ENCODE assay signal across 8 cellular contexts in the genomic region with DNA sequence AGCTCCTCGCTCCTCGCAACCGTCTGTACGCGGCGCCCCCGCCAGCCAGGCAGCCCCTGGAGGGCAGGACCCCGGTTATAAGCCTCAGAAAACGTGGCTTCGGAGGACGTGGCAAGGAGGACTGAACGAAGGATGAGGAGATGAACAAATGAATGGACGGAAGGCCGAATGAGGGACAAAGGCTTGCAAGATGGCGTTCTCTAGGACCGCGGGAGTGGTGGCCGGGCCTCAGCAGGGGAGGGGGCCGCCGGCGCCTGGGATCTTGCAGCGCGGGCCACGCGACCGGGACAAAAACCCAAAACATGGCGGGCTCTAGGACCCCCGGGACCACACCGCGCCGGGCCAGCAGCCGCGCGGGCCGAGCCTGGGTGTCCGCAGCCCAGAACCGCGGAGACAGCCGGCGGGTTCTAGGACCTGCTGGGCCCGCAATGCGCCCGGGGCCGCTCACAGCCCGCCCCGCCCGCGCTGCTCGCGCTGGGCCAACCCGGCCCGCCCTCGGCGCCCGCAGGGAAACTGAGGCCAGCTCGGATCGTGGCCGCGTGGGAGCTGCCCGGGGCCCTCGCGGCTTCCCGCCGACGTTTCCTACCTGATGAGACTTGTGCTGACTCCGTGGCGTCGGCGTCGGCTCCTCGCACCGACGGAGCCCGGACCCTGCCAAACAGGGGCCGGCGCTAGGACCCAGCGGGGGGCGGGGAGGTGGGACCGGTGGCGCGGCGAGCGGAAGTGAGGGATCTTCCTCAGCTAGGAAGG. TPM values are rescaled to one million over a fixed set of nuclear protein-coding genes. Genes with fewer than 3 reads are reported as not detected.
DNase-seq lines count a peak whose midpoint lies in the region; ATAC-seq and TF ChIP-seq lines count a peak whose summit lies in the region.

No MANE protein-coding gene starts in this region.

- H3K36me3 ChIP-seq in lung (ENCODE audit: control insufficient read depth in 2 of 2, insufficient read depth in 2 of 2, low read length in 2 of 2) = peaks cover 5 to 22% of the 10 kb centered on the region in 2 donors

- no peak for TF ChIP-seq CTCF in CD14-positive monocyte (IDR thresholded peaks at IDR 0.05)
- no peak for TF ChIP-seq CTCF in activated CD8-positive, alpha-beta T cell treated with anti-CD3 and anti-CD28 coated beads for 36 hours (IDR thresholded peaks at IDR 0.05)
- peak; percentile 6 for TF ChIP-seq CTCF in lung (IDR thresholded peaks at IDR 0.05; ENCODE audit: control extremely low read depth, extremely low read depth)

- peaks cover 8 to 10% of the 10 kb centered on the region in 2 donors for H3K4me1 ChIP-seq in lung (ENCODE audit: control insufficient read depth in 2 of 2, insufficient read depth in 2 of 2, low read length in 2 of 2)

- CTCF ChIA-PET in activated CD8-positive, alpha-beta T cell treated with anti-CD3 and anti-CD28 coated beads for 36 hours (lab: Charles Lee) = interaction anchor here (0.8 to 2.4 kb wide), 10 partner anchors 19 to 385 kb away, joined by 3 to 15 read pairs (median 6); a partner anchor contains a TSS

- intact Hi-C loops in CD14-positive monocyte (cut with micrococcal nuclease) = loop anchor here in 1 of 2 donors (2.0 kb wide), 1 partner anchor 38 kb away; no protein-coding TSS in a partner anchor
- intact Hi-C loops in activated CD8-positive, alpha-beta T cell treated with anti-CD3 and anti-CD28 coated beads for 36 hours (cut with micrococcal nuclease) = loop anchor here (5.0 kb wide), 1 partner anchor 41 kb away; a partner anchor contains a TSS

- H3K27ac Mint-ChIP-seq in CD14-positive monocyte = peak overlapping the region; percentile 97 to 99 (median 98)
- H3K27ac Mint-ChIP-seq in activated CD8-positive, alpha-beta T cell treated with anti-CD3 and anti-CD28 coated beads for 36 hours = peak overlapping the region; percentile 98

- peak overlapping the region; percentile 96 for H3K27ac ChIP-seq in lung (ENCODE audit: low read depth in 1 of 2, low read length in 1 of 2)

- H3K9me3 Mint-ChIP-seq in CD14-positive monocyte = no peaks in the 10 kb centered on the region
- no peaks in the 10 kb centered on the region for H3K9me3 Mint-ChIP-seq in activated CD8-positive, alpha-beta T cell treated with anti-CD3 and anti-CD28 coated beads for 36 hours

- peaks cover 24 to 28% of the 10 kb centered on the region in 2 donors for H3K36me3 Mint-ChIP-seq in CD14-positive monocyte
- H3K36me3 Mint-ChIP-seq in activated CD8-positive, alpha-beta T cell treated with anti-CD3 and anti-CD28 coated beads for 36 hours (ENCODE audit: low read depth) = peaks cover 27% of the 10 kb centered on the region

- H3K27me3 ChIP-seq in lung (ENCODE audit: control insufficient read depth, insufficient read depth) = no peaks in the 10 kb centered on the region

- H3K4me3 ChIP-seq in lung = peak overlapping the region; percentile 69

- WGBS in lung, 2 donors = 0% methylated on average over 67 to 83 of the region's 83 CpGs

- no peaks in the 10 kb centered on the region for H3K9me3 ChIP-seq in lung (ENCODE audit: control insufficient read depth in 2 of 2, insufficient read depth in 1 of 2, low read length in 1 of 2)

- POLR2A ChIA-PET in activated CD8-positive, alpha-beta T cell treated with anti-CD3 and anti-CD28 coated beads for 36 hours (lab: Charles Lee) = interaction anchor here (0.6 to 2.9 kb wide), 28 partner anchors 9 to 205 kb away, joined by 3 to 23 read pairs (median 4); a partner anchor contains a TSS

- H3K27me3 Mint-ChIP-seq in CD14-positive monocyte (ENCODE audit: low read depth in 3 of 3) = peaks cover 0 to 2% (median 0%) of the 10 kb centered on the region in 3 donors
- no peaks in the 10 kb centered on the region for H3K27me3 Mint-ChIP-seq in activated CD8-positive, alpha-beta T cell treated with anti-CD3 and anti-CD28 coated beads for 36 hours

- DNase-seq in CD14-positive monocyte (ENCODE audit: low spot score) = peak; percentile 92
- peak; percentile 86 for DNase-seq in NCI-H774 (lab: John Stamatoyannopoulos, UW)
- peak; percentile 94 for DNase-seq in activated CD8-positive, alpha-beta T cell treated with anti-CD3 and anti-CD28 coated beads for 36 hours
- DNase-seq in ecto neural progenitor cell (ENCODE audit: low spot score) = peak; percentile 94
- DNase-seq in lung (ENCODE audit: low spot score) = peak; percentile 92
- peak; percentile 56 to 85 (median 59) for DNase-seq in stimulated activated CD4-positive, alpha-beta T cell treated with anti-CD3 and anti-CD28 coated beads, TNF-alpha, amount 100 ng/mL, for 1 hour (ENCODE audit: low read depth in 3 of 3, low spot score in 1 of 3)

- H3K4me1 Mint-ChIP-seq in CD14-positive monocyte = peaks cover 29% of the 10 kb centered on the region
- peaks cover 39% of the 10 kb centered on the region for H3K4me1 Mint-ChIP-seq in activated CD8-positive, alpha-beta T cell treated with anti-CD3 and anti-CD28 coated beads for 36 hours (ENCODE audit: low read depth)

- H3K4me3 Mint-ChIP-seq in CD14-positive monocyte = peak overlapping the region; percentile 90 to 97
- peak overlapping the region; percentile 96 for H3K4me3 Mint-ChIP-seq in activated CD8-positive, alpha-beta T cell treated with anti-CD3 and anti-CD28 coated beads for 36 hours

- ATAC-seq in GM19395 (IDR thresholded peaks at IDR 0.05; ENCODE audit: unreplicated experiment) (peak; percentile 54), HG03520 (IDR thresholded peaks at IDR 0.05; ENCODE audit: unreplicated experiment) (peak; percentile 39), lung (ENCODE audit: insufficient read depth, low FRiP score) (peak; percentile 87)
- ATAC-seq in activated CD8-positive, alpha-beta T cell treated with anti-CD3 and anti-CD28 coated beads for 36 hours = peak; percentile 50

RNA-seq across cellular contexts. Expression of a gene that starts 0.8 kb away (rescaled TPM):
- polyA plus RNA-seq in CD14-positive monocyte = 1 to 10 TPM; 3.8 to 4.8 TPM
- total RNA-seq in activated CD8-positive, alpha-beta T cell treated with anti-CD3 and anti-CD28 coated beads for 36 hours = 10 to 100 TPM; 16.2 to 18.8 TPM
- total RNA-seq in lung = 10 to 100 TPM in 1 of 2 donors, 1 to 10 TPM in 1; 4.0 to 13.2 TPM
- 10 to 100 TPM; 10.7 TPM for polyA plus RNA-seq in lung

RNA-seq across cellular contexts. Expression of a gene that starts 1.0 kb away (rescaled TPM):
- polyA plus RNA-seq in CD14-positive monocyte (1 to 10 TPM in 1 of 2 donors, under 1 TPM in 1; 0.46 to 3.0 TPM), lung (10 to 100 TPM in 1 of 2 donors, 1 to 10 TPM in 1; 8.4 to 12.2 TPM)
- 10 to 100 TPM; 22.0 to 24.4 TPM for total RNA-seq in activated CD8-positive, alpha-beta T cell treated with anti-CD3 and anti-CD28 coated beads for 36 hours
- 10 to 100 TPM; 12.7 to 20.5 TPM for total RNA-seq in lung

RNA-seq across cellular contexts. Expression of a gene that starts 15.5 kb away (rescaled TPM):
- polyA plus RNA-seq in CD14-positive monocyte (under 1 TPM in 1 of 2 donors, not detected in 1; 0.17 TPM), lung (1 to 10 TPM; 1.6 to 2.3 TPM)
- total RNA-seq in activated CD8-positive, alpha-beta T cell treated with anti-CD3 and anti-CD28 coated beads for 36 hours = 1 to 10 TPM; 5.5 to 8.6 TPM
- total RNA-seq in lung = 1 to 10 TPM; 1.4 to 2.2 TPM

RNA-seq across cellular contexts. Expression of a gene that starts 21.3 kb away (rescaled TPM):
- polyA plus RNA-seq in CD14-positive monocyte (100 to 1,000 TPM in 1 of 2 donors, 10 to 100 TPM in 1; 91.2 to 113 TPM), lung (100 to 1,000 TPM in 1 of 2 donors, 10 to 100 TPM in 1; 66.8 to 118 TPM)
- 10 to 100 TPM; 68.5 to 71.5 TPM for total RNA-seq in activated CD8-positive, alpha-beta T cell treated with anti-CD3 and anti-CD28 coated beads for 36 hours
- total RNA-seq in lung = 10 to 100 TPM; 49.4 to 74.3 TPM

RNA-seq across cellular contexts. Expression of a gene that starts 34.9 kb away (rescaled TPM):
- 10 to 100 TPM; 76.5 to 93.5 TPM for polyA plus RNA-seq in CD14-positive monocyte
- 10 to 100 TPM; 55.1 to 58.7 TPM for total RNA-seq in activated CD8-positive, alpha-beta T cell treated with anti-CD3 and anti-CD28 coated beads for 36 hours
- total RNA-seq in lung = 10 to 100 TPM; 20.3 to 47.6 TPM
- 10 to 100 TPM; 16.2 to 61.8 TPM for polyA plus RNA-seq in lung

Comparison
In these comparisons a context has a peak if more than half of its experiments do, and no peak if none do; other contexts are left out.
1. Peak in every context shown above with its lines: DNase-seq, ATAC-seq, H3K4me3 ChIP-seq and H3K27ac ChIP-seq.